ENCODE assay signal across 9 cellular contexts in the genomic region with DNA sequence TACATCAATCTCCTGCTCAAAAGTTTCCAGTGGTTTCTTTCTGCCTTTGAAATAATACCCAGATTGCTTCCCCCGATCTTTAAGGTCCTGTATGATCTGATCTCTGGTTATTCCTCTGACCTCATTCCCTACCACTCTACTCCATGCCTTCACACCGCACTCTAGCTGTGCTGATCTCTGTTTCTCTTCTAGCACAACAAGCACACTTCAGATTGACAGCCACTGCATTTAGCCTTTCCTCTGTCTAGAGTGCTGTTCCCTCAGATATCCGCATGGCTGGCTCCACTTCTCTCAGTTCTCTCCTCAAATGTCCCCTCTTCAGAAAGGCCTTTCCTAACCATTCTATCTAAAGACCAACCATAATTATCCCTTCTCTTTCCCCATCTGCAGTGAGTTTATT.
"Had no signal": no experiment of that assay in that cellular context is flagged by ENCODE, and none has a peak within 500 bp of the region (broad histone marks: within the 10 kb centered on the region; RNA-seq: fewer than 3 reads in every experiment).

No MANE protein-coding gene starts in this region.

- FAIRE-seq: H54, HepG2 had no signal

- H3K9me3 Mint-ChIP-seq: IgD-negative memory B cell had no signal

- H3K4me1 Mint-ChIP-seq: IgD-negative memory B cell had no signal

- H2AFZ ChIP-seq: GM23248 had no signal

- H3K9ac ChIP-seq: GM23248 had no signal

- H3K27me3 Mint-ChIP-seq: IgD-negative memory B cell had no signal

- ATAC-seq: HepG2 had no signal

- H3K27ac ChIP-seq: GM23248, HL-60 had no signal

- H3K4me3 ChIP-seq: GM23248 had no signal

- H3K27ac Mint-ChIP-seq: H9, IgD-negative memory B cell had no signal

- H3K4me3 Mint-ChIP-seq: H9, IgD-negative memory B cell had no signal

- DNase-seq: GM23248, GOT3, H9, HCEC 1CT, KBM-7 had no signal

- H3K36me3 Mint-ChIP-seq: IgD-negative memory B cell had no signal
